ENCODE assay signal across 2 cellular contexts in the genomic region with DNA sequence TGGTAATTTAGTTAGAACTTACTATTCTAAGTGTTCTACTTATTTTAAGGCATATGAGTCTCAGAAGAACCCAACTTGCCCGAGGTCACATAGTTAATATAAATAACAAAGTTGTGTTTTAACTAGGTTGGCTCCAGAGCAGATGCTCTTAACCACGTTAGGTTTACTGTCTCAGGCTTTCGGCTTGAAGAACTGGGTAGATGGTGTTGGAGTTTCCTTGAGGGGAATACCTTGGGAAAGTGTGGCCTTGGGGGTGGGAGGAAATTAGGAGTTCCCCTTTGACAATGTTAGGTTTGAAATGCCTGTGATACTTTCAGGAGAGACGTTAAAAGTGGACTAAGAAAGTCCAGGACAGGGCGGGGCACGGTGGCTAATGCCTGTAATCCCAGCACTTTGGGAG.
TF ChIP-seq lines count a peak whose summit lies in the region.

No MANE protein-coding gene starts in this region.

TF ChIP-seq in WTC11, 78 proteins besides CTCF, POLR2A, EP300 and RAD21:
- TF ChIP-seq, protein P1, sequence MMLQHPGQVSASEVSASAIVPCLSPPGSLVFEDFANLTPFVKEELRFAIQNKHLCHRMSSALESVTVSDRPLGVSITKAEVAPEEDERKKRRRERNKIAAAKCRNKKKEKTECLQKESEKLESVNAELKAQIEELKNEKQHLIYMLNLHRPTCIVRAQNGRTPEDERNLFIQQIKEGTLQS (CRISPR knock-in tag; conservative IDR thresholded peaks at IDR 0.05), result no peak
- TF ChIP-seq ZNF396 (CRISPR knock-in tag; IDR thresholded peaks at IDR 0.05; ENCODE audit: borderline replicate concordance) (no peak), NFE2L1 (CRISPR knock-in tag; IDR thresholded peaks at IDR 0.05) (no peak), SP1 (CRISPR knock-in tag; conservative IDR thresholded peaks at IDR 0.05) (no peak), ESRRA (CRISPR knock-in tag; IDR thresholded peaks at IDR 0.05; ENCODE audit: borderline replicate concordance) (no peak), ZNF232 (CRISPR knock-in tag; IDR thresholded peaks at IDR 0.05) (no peak), ZNF121 (CRISPR knock-in tag; IDR thresholded peaks at IDR 0.05) (no peak), SOX15 (CRISPR knock-in tag; IDR thresholded peaks at IDR 0.05) (no peak)
- TF ChIP-seq, protein P2, sequence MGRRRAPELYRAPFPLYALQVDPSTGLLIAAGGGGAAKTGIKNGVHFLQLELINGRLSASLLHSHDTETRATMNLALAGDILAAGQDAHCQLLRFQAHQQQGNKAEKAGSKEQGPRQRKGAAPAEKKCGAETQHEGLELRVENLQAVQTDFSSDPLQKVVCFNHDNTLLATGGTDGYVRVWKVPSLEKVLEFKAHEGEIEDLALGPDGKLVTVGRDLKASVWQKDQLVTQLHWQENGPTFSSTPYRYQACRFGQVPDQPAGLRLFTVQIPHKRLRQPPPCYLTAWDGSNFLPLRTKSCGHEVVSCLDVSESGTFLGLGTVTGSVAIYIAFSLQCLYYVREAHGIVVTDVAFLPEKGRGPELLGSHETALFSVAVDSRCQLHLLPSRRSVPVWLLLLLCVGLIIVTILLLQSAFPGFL (CRISPR knock-in tag; IDR thresholded peaks at IDR 0.05; ENCODE audit: borderline replicate concordance), result no peak

TF ChIP-seq in HepG2, 621 proteins besides CTCF, POLR2A, EP300 and RAD21:
- TF ChIP-seq, protein P3, sequence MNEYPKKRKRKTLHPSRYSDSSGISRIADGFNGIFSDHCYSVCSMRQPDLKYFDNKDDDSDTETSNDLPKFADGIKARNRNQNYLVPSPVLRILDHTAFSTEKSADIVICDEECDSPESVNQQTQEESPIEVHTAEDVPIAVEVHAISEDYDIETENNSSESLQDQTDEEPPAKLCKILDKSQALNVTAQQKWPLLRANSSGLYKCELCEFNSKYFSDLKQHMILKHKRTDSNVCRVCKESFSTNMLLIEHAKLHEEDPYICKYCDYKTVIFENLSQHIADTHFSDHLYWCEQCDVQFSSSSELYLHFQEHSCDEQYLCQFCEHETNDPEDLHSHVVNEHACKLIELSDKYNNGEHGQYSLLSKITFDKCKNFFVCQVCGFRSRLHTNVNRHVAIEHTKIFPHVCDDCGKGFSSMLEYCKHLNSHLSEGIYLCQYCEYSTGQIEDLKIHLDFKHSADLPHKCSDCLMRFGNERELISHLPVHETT (CRISPR knock-in tag; conservative IDR thresholded peaks at IDR 0.05), result no peak
- TF ChIP-seq HOXA9 (CRISPR knock-in tag; IDR thresholded peaks at IDR 0.05; ENCODE audit: borderline replicate concordance) (no peak), ZNF75D (CRISPR knock-in tag; IDR thresholded peaks at IDR 0.05; ENCODE audit: borderline replicate concordance) (no peak), ZNF773 (CRISPR knock-in tag; IDR thresholded peaks at IDR 0.05; ENCODE audit: borderline replicate concordance) (no peak), ZNF549 (CRISPR knock-in tag; IDR thresholded peaks at IDR 0.05) (no peak)
